In genomic region chr22:19844423-19845368, GRCh38 we compare ENCODE assay signal across 10 cellular contexts. TPM values are rescaled to one million over a fixed set of nuclear protein-coding genes. Genes with fewer than 3 reads are reported as not detected.
DNase-seq lines count a peak whose midpoint lies in the region; FAIRE-seq and TF ChIP-seq lines count a peak whose summit lies in the region.
"Had no signal": no experiment of that assay in that cellular context is flagged by ENCODE, and none has a peak within 500 bp of the region (broad histone marks: within the 10 kb centered on the region; RNA-seq: fewer than 3 reads in every experiment).

No MANE protein-coding gene starts in this region.

- H3K4me1 Mint-ChIP-seq in H9 (peaks cover 10 to 18% of the 10 kb centered on the region in 2 experiments), endothelial cell (ENCODE audit: unreplicated experiment) (peaks cover 4% of the 10 kb centered on the region)

- H3K23ac ChIP-seq in H9 (ENCODE audit: insufficient read length, low read depth, low read length) (no peak overlapping the region), mesenchymal stem cell (ENCODE audit: low read length in 2 of 2) (peak overlapping the region in 1 of 2 experiments; percentile 74)

- H3K27me3 ChIP-seq in H9 (ENCODE audit: insufficient read depth, low read length) (no peaks in the 10 kb centered on the region), mesenchymal stem cell (ENCODE audit: control insufficient read depth in 1 of 2, insufficient read depth in 1 of 2, low read length in 2 of 2) (no peaks in the 10 kb centered on the region)

- no peak overlapping the region for H3K18ac ChIP-seq in H9 (ENCODE audit: insufficient read length, low read depth, low read length)
- H3K18ac ChIP-seq in mesenchymal stem cell (ENCODE audit: low read depth in 1 of 2, low read length in 2 of 2): peak overlapping the region in 1 of 2 experiments; percentile 21

- no CpG with 5 or more reads among the region's 22 CpGs for WGBS in H9 (ENCODE audit: extremely low coverage, insufficient read length, low lambda C conversion rate)
- WGBS in mesenchymal stem cell: 89% methylated on average over 22 of the region's 22 CpGs

- H2BK120ac ChIP-seq in H9 (ENCODE audit: low read depth, low read length, poor library complexity, severe bottlenecking) (no peak overlapping the region), mesenchymal stem cell (ENCODE audit: low read depth, low read length) (no peak overlapping the region)

- TF ChIP-seq POLR2A in GM12892 (IDR thresholded peaks at IDR 0.05; ENCODE audit: low read depth, low read length): no peak

- H3K27ac Mint-ChIP-seq in H9 (peak overlapping the region in 2 of 3 experiments; percentile 15 to 70; a peak in 2 of 7 replicates), endothelial cell (ENCODE audit: unreplicated experiment) (no peak overlapping the region)
- H3K27ac Mint-ChIP-seq: T-helper 1 cell treated with Interleukin-12 subunit alpha and Interleukin-12 subunit beta and Interleukin-4 antibody, amounts not matched to agents 30 μg/mL and 1 μg/mL, for 36 hours had no signal

- TF ChIP-seq CTCF in H9 (conservative IDR thresholded peaks at IDR 0.05) (0 out of 3 replicates have a peak, but pooled peaks have one; percentile 9), cardiac fibroblast (IDR thresholded peaks at IDR 0.05; ENCODE audit: low read depth, low read length) (no peak), endothelial cell (IDR thresholded peaks at IDR 0.05; ENCODE audit: unreplicated experiment) (no peak)

- no peak overlapping the region for H3K4ac ChIP-seq in H9 (ENCODE audit: low read depth, low read length)
- H3K4ac ChIP-seq in mesenchymal stem cell (ENCODE audit: low read depth in 1 of 2, low read length in 2 of 2): no peak overlapping the region

- H2AFZ ChIP-seq in H9 (ENCODE audit: low read length) (no peak overlapping the region), mesenchymal stem cell (ENCODE audit: low read depth, low read length) (no peak overlapping the region)

- H2BK20ac ChIP-seq in H9 (ENCODE audit: low read depth, low read length, poor library complexity, severe bottlenecking): no peak overlapping the region

- H3K4me1 ChIP-seq in H9 (ENCODE audit: insufficient read depth, low read length): no peaks in the 10 kb centered on the region
- peaks cover 45% of the 10 kb centered on the region for H3K4me1 ChIP-seq in mesenchymal stem cell (ENCODE audit: control insufficient read depth, insufficient read depth, low read depth, low read length)

- FAIRE-seq in GM12892 (lab: Jason Lieb, UNC): no peak
- FAIRE-seq: islet of Langerhans had no signal

- H3K14ac ChIP-seq in H9 (ENCODE audit: insufficient read depth, low read length) (no peak overlapping the region; the same call in 1 of the 2 replicates), mesenchymal stem cell (ENCODE audit: low read length in 2 of 2) (peak overlapping the region in 1 of 2 experiments; percentile 46)

- H2AK5ac ChIP-seq in H9 (ENCODE audit: insufficient read length, low read length) (no peak overlapping the region), mesenchymal stem cell (ENCODE audit: low read length, severe bottlenecking) (no peak overlapping the region)

- H2BK5ac ChIP-seq in H9 (ENCODE audit: insufficient read length, low read length) (no peak overlapping the region), mesenchymal stem cell (ENCODE audit: low read depth, low read length, poor library complexity, severe bottlenecking) (no peak overlapping the region)

- H3K27me3 Mint-ChIP-seq in H9 (ENCODE audit: low read depth) (no peaks in the 10 kb centered on the region), endothelial cell (ENCODE audit: unreplicated experiment) (no peaks in the 10 kb centered on the region)

- H3K56ac ChIP-seq in H9 (ENCODE audit: insufficient read length, low read depth, low read length): no peak overlapping the region

- no peak overlapping the region for H4K5ac ChIP-seq in H9 (ENCODE audit: insufficient read length, low read depth, low read length)

- no peaks in the 10 kb centered on the region for H4K20me1 ChIP-seq in H9 (ENCODE audit: control insufficient read depth, insufficient read depth, insufficient read length)

- H2BK12ac ChIP-seq in H9 (ENCODE audit: insufficient read length, low read depth, low read length) (no peak overlapping the region), mesenchymal stem cell (ENCODE audit: low read length in 2 of 2) (no peak overlapping the region)

- H4K91ac ChIP-seq in H9 (ENCODE audit: insufficient read length, low read depth, low read length) (no peak overlapping the region), mesenchymal stem cell (ENCODE audit: low read length) (no peak overlapping the region)

- no peaks in the 10 kb centered on the region for H3K9me3 ChIP-seq in H9 (ENCODE audit: control insufficient read depth, low read depth, low read length)
- H3K9me3 ChIP-seq in mesenchymal stem cell (ENCODE audit: control insufficient read depth, low read length): no peaks in the 10 kb centered on the region

- DNase-seq in AG08395 (ENCODE audit: low spot score) (peak; percentile 87), H9 (no peak), cardiac fibroblast (ENCODE audit: low read depth in 2 of 2) (peak; percentile 45 to 67), mesenchymal stem cell (peak; percentile 13), endothelial cell (ENCODE audit: low spot score) (no peak), NCI-H510A treated with DMSO at 0.1 percent for 48 hours (lab: John Stamatoyannopoulos, UW) (no peak), GM12892 (ENCODE audit: insufficient read length) (no peak), NCI-H1930 (lab: John Stamatoyannopoulos, UW) (no peak)

- H3K79me1 ChIP-seq in H9 (ENCODE audit: insufficient read depth, low read depth, low read length, poor library complexity, severe bottlenecking) (no peaks in the 10 kb centered on the region), mesenchymal stem cell (replicated peaks; ENCODE audit: low read length, poor library complexity, severe bottlenecking) (peaks cover 63% of the 10 kb centered on the region)

- H3T11ph ChIP-seq in H9 (ENCODE audit: low read length): no peak overlapping the region

- H3K4me2 ChIP-seq in H9 (ENCODE audit: insufficient read depth, insufficient read length, low read length) (no peak overlapping the region), mesenchymal stem cell (ENCODE audit: low read length, poor library complexity, severe bottlenecking) (no peak overlapping the region)

- H3K9me3 Mint-ChIP-seq in H9 (no peaks in the 10 kb centered on the region; a peak in 1 of 5 replicates), endothelial cell (ENCODE audit: unreplicated experiment) (no peaks in the 10 kb centered on the region)
- H3K9me3 Mint-ChIP-seq: T-helper 1 cell treated with Interleukin-12 subunit alpha and Interleukin-12 subunit beta and Interleukin-4 antibody, amounts not matched to agents 30 μg/mL and 1 μg/mL, for 36 hours had no signal

- H3K27ac ChIP-seq in H9 (ENCODE audit: insufficient read length, low read depth, low read length) (no peak overlapping the region), mesenchymal stem cell (ENCODE audit: low read length, poor library complexity, severe bottlenecking) (no peak overlapping the region)

- peaks cover 12 to 22% (median 14%) of the 10 kb centered on the region in 3 experiments; a peak in 6 of 7 replicates for H3K36me3 Mint-ChIP-seq in H9 (ENCODE audit: insufficient read depth in 1 of 3, low read depth in 3 of 3)
- peaks cover 4% of the 10 kb centered on the region for H3K36me3 Mint-ChIP-seq in endothelial cell (ENCODE audit: low read depth, unreplicated experiment)

- H3K4me3 ChIP-seq in cardiac fibroblast (replicated peaks in 1 of 2; ENCODE audit: low read depth in 2 of 2, low read length in 2 of 2): no peak overlapping the region
- no peak overlapping the region for H3K4me3 ChIP-seq in mesenchymal stem cell (ENCODE audit: insufficient read depth in 1 of 2, low read depth in 1 of 2, low read length in 2 of 2)

- H3K9ac ChIP-seq in H9 (ENCODE audit: extremely low read depth, insufficient read length, low read length) (no peak overlapping the region), mesenchymal stem cell (ENCODE audit: low read length) (no peak overlapping the region)

- H2BK15ac ChIP-seq in H9 (ENCODE audit: low read depth, low read length) (no peak overlapping the region), mesenchymal stem cell (ENCODE audit: low read depth, poor library complexity, severe bottlenecking) (no peak overlapping the region)

- no peaks in the 10 kb centered on the region for H3K79me2 ChIP-seq in H9 (ENCODE audit: insufficient read depth, low read length)

- H3K4me3 Mint-ChIP-seq in H9 (no peak overlapping the region; a peak in 1 of 5 replicates), endothelial cell (ENCODE audit: unreplicated experiment) (no peak overlapping the region)
- H3K4me3 Mint-ChIP-seq: T-helper 1 cell treated with Interleukin-12 subunit alpha and Interleukin-12 subunit beta and Interleukin-4 antibody, amounts not matched to agents 30 μg/mL and 1 μg/mL, for 36 hours had no signal

- H3K23me2 ChIP-seq in H9 (ENCODE audit: insufficient read length, low read depth, low read length, poor library complexity, severe bottlenecking): no peaks in the 10 kb centered on the region

- peaks cover 0 to 44% of the 10 kb centered on the region in 2 experiments for H3K36me3 ChIP-seq in mesenchymal stem cell (ENCODE audit: control insufficient read depth in 1 of 2, insufficient read depth in 2 of 2, low read depth in 1 of 2, low read length in 2 of 2)

- no peak overlapping the region for H4K8ac ChIP-seq in H9 (replicated peaks; ENCODE audit: insufficient read length, low read depth, low read length)
- no peak overlapping the region for H4K8ac ChIP-seq in mesenchymal stem cell (ENCODE audit: low read length)

RNA-seq across cellular contexts. Expression of gene GNB1L, which starts 10.0 kb away (rescaled TPM):
- 22.4 and 22.9 TPM in 2 replicates for total RNA-seq in H9 (2021)
- 3.9 TPM for polyA plus RNA-seq in mesenchymal stem cell (2013, experiment 1 of 2)
- polyA plus RNA-seq in mesenchymal stem cell (2013, experiment 2 of 2): 3.9 TPM
- 3.7 TPM for total RNA-seq in endothelial cell (ENCODE audit: unreplicated experiment)
- polyA plus RNA-seq in GM12892 (2012; ENCODE audit: missing spikeins): 1.6 TPM

RNA-seq across cellular contexts. Expression of gene RTL10, which starts 10.0 kb away (rescaled TPM):
- total RNA-seq in H9 (2021) (24.0 and 24.4 TPM in 2 replicates), endothelial cell (ENCODE audit: unreplicated experiment) (20.3 TPM)
- polyA plus RNA-seq in mesenchymal stem cell (2013, experiment 1 of 2): 6.4 TPM
- 7.2 TPM for polyA plus RNA-seq in mesenchymal stem cell (2013, experiment 2 of 2)
- polyA plus RNA-seq in GM12892 (2012; ENCODE audit: missing spikeins): 5.6 TPM

Comparison
In these comparisons a context has a peak if more than half of its experiments do, and no peak if none do; other contexts are left out.
1. DNase-seq: peak in AG08395 (single experiment), cardiac fibroblast (2 of 2) and mesenchymal stem cell (single experiment); none in H9 (single experiment), endothelial cell (single experiment), NCI-H510A treated with DMSO at 0.1 percent for 48 hours (single experiment), GM12892 (single experiment) and NCI-H1930 (0 of 2).